Comparison of ENCODE assay signal across 14 cellular contexts in genomic region chr14:68341765-68342212, GRCh38.
DNase-seq lines count a peak whose midpoint lies in the region; ATAC-seq, FAIRE-seq and TF ChIP-seq lines count a peak whose summit lies in the region.
"Had no signal": no experiment of that assay in that cellular context is flagged by ENCODE, and none has a peak within 500 bp of the region (broad histone marks: within the 10 kb centered on the region; RNA-seq: fewer than 3 reads in every experiment).

No MANE protein-coding gene starts in this region.

- TSS peak; percentile 60 for BruUV-seq in GM12878 (replicated peaks; lab: Mats Ljungman, UMichigan)

- RAD21 ChIA-PET in GM12878 (lab: Charles Lee; ENCODE audit: unreplicated experiment), result no interaction called here

- H3K36me3 ChIP-seq in GM12878 (ENCODE audit: control insufficient read depth in 2 of 2, insufficient read depth in 2 of 2, low read length in 1 of 2) (no peaks in the 10 kb centered on the region), gastrocnemius medialis (no peaks in the 10 kb centered on the region)
- H3K36me3 ChIP-seq: BE2C, WERI-Rb-1 had no signal

- no peak overlapping the region for H3K9ac ChIP-seq in GM12878 (ENCODE audit: control insufficient read depth, insufficient read depth, low read length)

- in situ Hi-C loops in GM12878 (cut with MboI) (no loop called here), gastrocnemius medialis (cut with MboI; ENCODE audit: low sequenced_read_pairs in 4 of 4) (no loop called here)

- ATAC-seq in GM21367 (IDR thresholded peaks at IDR 0.05; ENCODE audit: unreplicated experiment) (peak; percentile 68), HG03196 (IDR thresholded peaks at IDR 0.05; ENCODE audit: unreplicated experiment) (peak; percentile 65), GM12878 (peak; percentile 87), HG02798 (IDR thresholded peaks at IDR 0.05; ENCODE audit: poor library complexity, unreplicated experiment) (no peak), gastrocnemius medialis (no peak)

- SMC1A ChIA-PET in GM12878 (lab: Charles Lee; ENCODE audit: uncharacterized antibody, unreplicated experiment), result interaction anchor here (0.6 to 1.3 kb wide), 6 partner anchors 13 to 73 kb away, joined by 3 to 6 read pairs (median 4); no protein-coding TSS in a partner anchor

- peaks cover 42% of the 10 kb centered on the region for H3K4me1 ChIP-seq in GM12878 (ENCODE audit: control insufficient read depth, insufficient read depth, low read length)
- no peaks in the 10 kb centered on the region for H3K4me1 ChIP-seq in gastrocnemius medialis
- H3K4me1 ChIP-seq: BE2C had no signal

- TF ChIP-seq POLR2A in GM12892 (IDR thresholded peaks at IDR 0.05; ENCODE audit: low read depth, low read length) (no peak), GM12878 (IDR thresholded peaks at IDR 0.05; ENCODE audit: low read depth, low read length) (no peak), gastrocnemius medialis (IDR thresholded peaks at IDR 0.05) (no peak)

- H3K9me3 ChIP-seq in GM12878 (replicated peaks; ENCODE audit: control insufficient read depth, insufficient read depth, low read length) (peaks cover 5% of the 10 kb centered on the region; the same call in 1 of the 3 replicates), gastrocnemius medialis (no peaks in the 10 kb centered on the region)
- H3K9me3 ChIP-seq: BE2C had no signal

- FAIRE-seq in GM12892 (lab: Jason Lieb, UNC) (peak; percentile 62), GM12878 (lab: Jason Lieb, UNC) (peak; percentile 13), D721Med (lab: Jason Lieb, UNC) (no peak)
- FAIRE-seq: G401.6, islet of Langerhans had no signal

- no peak for DNase-seq in GM12892 (ENCODE audit: insufficient read length)
- peak; percentile 71 for DNase-seq in GM12878 (ENCODE audit: low read depth, low spot score)
- no peak for DNase-seq in AML-193 (lab: John Stamatoyannopoulos, UW)
- DNase-seq in D721Med (ENCODE audit: insufficient read length, low spot score), result no peak
- DNase-seq in gastrocnemius medialis, result no peak
- DNase-seq: amniotic stem cell, BE2C, NCI-H187, WERI-Rb-1 had no signal

- H3K79me2 ChIP-seq in GM12878 (ENCODE audit: control insufficient read depth, insufficient read depth, low read length), result no peaks in the 10 kb centered on the region

- intact Hi-C loops in GM12878 (cut with micrococcal nuclease; ENCODE audit: unreplicated experiment) (loop anchor here (1.0 to 2.0 kb wide), 2 partner anchors 13 to 59 kb away; no protein-coding TSS in a partner anchor), gastrocnemius medialis (cut with DNase I; ENCODE audit: low total_unique reads) (no loop called here)

- H2AFZ ChIP-seq in GM12878 (ENCODE audit: control insufficient read depth, low read depth, low read length), result no peak overlapping the region; the same call in 1 of the 2 replicates

- H3K4me2 ChIP-seq in GM12878 (ENCODE audit: control insufficient read depth, insufficient read depth), result peak overlapping the region; percentile 67

- TF ChIP-seq CTCF in GM12878 (IDR thresholded peaks at IDR 0.05 in 2 of 3, conservative IDR thresholded peaks at IDR 0.05 in 1 of 3; ENCODE audit: control insufficient read depth in 2 of 3, extremely low read depth in 1 of 3, insufficient read depth in 1 of 3, low read depth in 3 of 3, low read length in 3 of 3) (no peak), D721Med (IDR thresholded peaks at IDR 0.05; ENCODE audit: insufficient read depth, missing control alignments) (no peak), gastrocnemius medialis (IDR thresholded peaks at IDR 0.05 in 4 of 5, conservative IDR thresholded peaks at IDR 0.05 in 1 of 5) (no peak)

- no peak for TF ChIP-seq RAD21 in GM12878 (IDR thresholded peaks at IDR 0.05; ENCODE audit: insufficient read depth, low read depth, low read length)

- no peak overlapping the region for H3K4me3 ChIP-seq in GM12878
- no peak overlapping the region for H3K4me3 ChIP-seq in gastrocnemius medialis

- TF ChIP-seq EP300 in GM12878 (IDR thresholded peaks at IDR 0.05; ENCODE audit: borderline replicate concordance in 1 of 2, control insufficient read depth in 1 of 2, low read depth in 2 of 2, low read length in 2 of 2), result peak; percentile 61 to 76; a peak in 2 of 4 replicates

- CTCF ChIA-PET in GM12878 (lab: Yijun Ruan, JAX), result interaction anchor here (1.0 kb wide), 1 partner anchor 23 kb away, joined by 3 read pairs; no protein-coding TSS in a partner anchor

- H3K27ac ChIP-seq in GM12878 (ENCODE audit: control insufficient read depth, insufficient read depth) (peak overlapping the region; percentile 75), gastrocnemius medialis (no peak overlapping the region)
- H3K27ac ChIP-seq: WERI-Rb-1 had no signal

- H3K27me3 ChIP-seq in GM12878 (replicated peaks in 1 of 2; ENCODE audit: control insufficient read depth in 2 of 2, insufficient read depth in 2 of 2, low read length in 1 of 2) (no peaks in the 10 kb centered on the region), gastrocnemius medialis (no peaks in the 10 kb centered on the region)
- H3K27me3 ChIP-seq: BE2C had no signal

- no peaks in the 10 kb centered on the region for H4K20me1 ChIP-seq in GM12878 (ENCODE audit: control insufficient read depth, insufficient read depth)

- POLR2A ChIA-PET in GM12878 (lab: Charles Lee), result interaction anchor here (0.6 kb wide), 1 partner anchor 35 kb away, joined by 3 read pairs; no protein-coding TSS in a partner anchor

TF ChIP-seq in GM12878, 131 proteins besides CTCF, POLR2A, EP300 and RAD21 (continues in another document):
- TF ChIP-seq CHD4 (IDR thresholded peaks at IDR 0.05) (no peak), NFIC (IDR thresholded peaks at IDR 0.05; ENCODE audit: low read depth, low read length) (peak; percentile 84), IKZF2 (IDR thresholded peaks at IDR 0.05) (peak; percentile 82 to 85), CBX5 (IDR thresholded peaks at IDR 0.05; ENCODE audit: low read depth) (no peak), FOS (IDR thresholded peaks at IDR 0.05; ENCODE audit: borderline replicate concordance, extremely low read depth, insufficient read length) (no peak), MTA2 (IDR thresholded peaks at IDR 0.05; ENCODE audit: low read depth) (peak; percentile 75), BHLHE40 (IDR thresholded peaks at IDR 0.05; ENCODE audit: borderline replicate concordance in 1 of 2, low read depth in 2 of 2, low read length in 1 of 2) (peak; percentile 64 to 85), POLR2AphosphoS5 (IDR thresholded peaks at IDR 0.05; ENCODE audit: low read length) (no peak), SMARCA5 (IDR thresholded peaks at IDR 0.05) (no peak), ZNF384 (IDR thresholded peaks at IDR 0.05; ENCODE audit: borderline replicate concordance, low read depth, low read length) (peak; percentile 71; the same call in 1 of the 2 replicates), CREB1 (IDR thresholded peaks at IDR 0.05; ENCODE audit: low read depth) (no peak), LARP7 (IDR thresholded peaks at IDR 0.05) (no peak)
- TF ChIP-seq, protein P1, sequence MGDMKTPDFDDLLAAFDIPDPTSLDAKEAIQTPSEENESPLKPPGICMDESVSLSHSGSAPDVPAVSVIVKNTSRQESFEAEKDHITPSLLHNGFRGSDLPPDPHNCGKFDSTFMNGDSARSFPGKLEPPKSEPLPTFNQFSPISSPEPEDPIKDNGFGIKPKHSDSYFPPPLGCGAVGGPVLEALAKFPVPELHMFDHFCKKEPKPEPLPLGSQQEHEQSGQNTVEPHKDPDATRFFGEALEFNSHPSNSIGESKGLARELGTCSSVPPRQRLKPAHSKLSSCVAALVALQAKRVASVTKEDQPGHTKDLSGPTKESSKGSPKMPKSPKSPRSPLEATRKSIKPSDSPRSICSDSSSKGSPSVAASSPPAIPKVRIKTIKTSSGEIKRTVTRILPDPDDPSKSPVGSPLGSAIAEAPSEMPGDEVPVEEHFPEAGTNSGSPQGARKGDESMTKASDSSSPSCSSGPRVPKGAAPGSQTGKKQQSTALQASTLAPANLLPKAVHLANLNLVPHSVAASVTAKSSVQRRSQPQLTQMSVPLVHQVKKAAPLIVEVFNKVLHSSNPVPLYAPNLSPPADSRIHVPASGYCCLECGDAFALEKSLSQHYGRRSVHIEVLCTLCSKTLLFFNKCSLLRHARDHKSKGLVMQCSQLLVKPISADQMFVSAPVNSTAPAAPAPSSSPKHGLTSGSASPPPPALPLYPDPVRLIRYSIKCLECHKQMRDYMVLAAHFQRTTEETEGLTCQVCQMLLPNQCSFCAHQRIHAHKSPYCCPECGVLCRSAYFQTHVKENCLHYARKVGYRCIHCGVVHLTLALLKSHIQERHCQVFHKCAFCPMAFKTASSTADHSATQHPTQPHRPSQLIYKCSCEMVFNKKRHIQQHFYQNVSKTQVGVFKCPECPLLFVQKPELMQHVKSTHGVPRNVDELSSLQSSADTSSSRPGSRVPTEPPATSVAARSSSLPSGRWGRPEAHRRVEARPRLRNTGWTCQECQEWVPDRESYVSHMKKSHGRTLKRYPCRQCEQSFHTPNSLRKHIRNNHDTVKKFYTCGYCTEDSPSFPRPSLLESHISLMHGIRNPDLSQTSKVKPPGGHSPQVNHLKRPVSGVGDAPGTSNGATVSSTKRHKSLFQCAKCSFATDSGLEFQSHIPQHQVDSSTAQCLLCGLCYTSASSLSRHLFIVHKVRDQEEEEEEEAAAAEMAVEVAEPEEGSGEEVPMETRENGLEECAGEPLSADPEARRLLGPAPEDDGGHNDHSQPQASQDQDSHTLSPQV (IDR thresholded peaks at IDR 0.05), result 0 out of 2 replicates have a peak, but pooled peaks have one; percentile 60

Comparison
In these comparisons a context has a peak if more than half of its experiments do, and no peak if none do; other contexts are left out.
1. ATAC-seq: peak in GM21367 (single experiment), HG03196 (single experiment) and GM12878 (single experiment); none in HG02798 (single experiment) and gastrocnemius medialis (0 of 2).